In the genomic region with DNA sequence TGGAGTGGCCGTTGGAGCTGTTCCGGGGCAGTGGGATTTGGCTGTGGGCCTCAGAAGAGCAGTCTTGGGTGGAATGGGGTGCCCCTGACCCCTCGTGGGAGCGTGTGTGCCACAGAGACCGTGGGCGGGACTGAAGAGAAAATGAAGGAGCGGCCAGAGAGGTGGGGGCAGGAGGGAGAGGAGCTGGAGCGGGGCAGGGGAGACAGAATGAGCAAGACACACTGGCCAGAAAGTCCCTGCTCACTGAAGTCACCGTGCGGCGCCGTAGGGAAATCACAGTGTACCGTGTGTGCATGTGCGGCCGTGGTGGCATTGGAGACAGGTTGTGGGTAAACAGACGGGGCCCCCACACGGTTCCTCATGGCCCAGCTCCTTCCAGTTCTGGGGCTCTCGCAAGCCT, we compare ENCODE assay signal across 7 cellular contexts. TPM values are rescaled to one million over a fixed set of nuclear protein-coding genes. Genes with fewer than 3 reads are reported as not detected.
"Had no signal": no experiment of that assay in that cellular context is flagged by ENCODE, and none has a peak within 500 bp of the region (broad histone marks: within the 10 kb centered on the region; RNA-seq: fewer than 3 reads in every experiment).

No MANE protein-coding gene starts in this region.

RNA-seq across cellular contexts. Expression of gene SPDYE17, which starts 40.0 kb away (rescaled TPM):
- total RNA-seq: M059J, OCI-LY7, PC-9, Peyer's patch, Right ventricle myocardium superior, SJSA1 had no signal
- polyA plus RNA-seq: SK-N-SH had no signal
